ENCODE assay signal across 30 cellular contexts in the genomic region with DNA sequence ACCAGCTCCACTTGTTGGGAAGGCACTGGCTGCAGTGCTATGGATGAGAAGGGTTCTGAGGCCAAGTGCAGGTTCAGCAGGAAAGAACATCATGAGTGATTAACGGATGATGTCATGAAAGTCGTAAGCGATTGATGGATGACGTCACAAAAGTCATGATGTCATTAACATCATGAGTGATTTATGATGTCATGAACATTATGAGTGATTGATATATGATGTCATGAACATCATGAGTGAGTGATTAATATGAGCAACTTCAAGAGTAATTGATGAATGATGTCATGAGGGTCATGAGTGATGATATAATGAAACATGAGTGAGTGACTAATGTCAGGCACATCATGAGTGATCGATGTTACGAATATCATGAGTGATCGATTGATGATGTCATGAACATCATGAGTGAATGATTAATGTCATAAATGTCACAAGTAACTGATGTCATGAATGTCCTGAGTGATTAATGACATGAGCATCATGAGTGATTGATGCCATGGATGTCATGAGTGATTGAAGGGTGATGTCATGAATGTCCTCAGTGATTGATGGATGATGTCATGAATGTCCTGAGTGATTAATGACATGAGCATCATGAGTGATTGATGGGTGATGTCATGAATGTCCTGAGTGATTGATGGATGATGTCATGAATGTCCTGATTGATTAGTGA.
"Had no signal": no experiment of that assay in that cellular context is flagged by ENCODE, and none has a peak within 500 bp of the region (broad histone marks: within the 10 kb centered on the region; RNA-seq: fewer than 3 reads in every experiment).

No MANE protein-coding gene starts in this region.

- DNase-seq: activated CD4-positive, alpha-beta T cell treated with anti-CD3 and anti-CD28 coated beads for 4 hours; activated CD4-positive, alpha-beta T cell treated with anti-CD3 and anti-CD28 coated beads, Interleukin-2, amount 50 U/mL, for 4 hours; activated effector memory CD4-positive, alpha-beta T cell treated with Interleukin-2 at 50 U/mL for 16 hours; activated naive CD4-positive, alpha-beta T cell treated with anti-CD3 and anti-CD28 coated beads for 36 hours; activated naive CD8-positive, alpha-beta T cell treated with anti-CD3 and anti-CD28 coated beads, Interleukin-2, amount 10 ng/mL, durations not matched to agents 7 days and 5 days; activated T-cell treated with anti-CD3 and anti-CD28 coated beads for 4 hours; brain microvascular endothelial cell; cortex of kidney; effector memory CD8-positive, alpha-beta T cell; foreskin fibroblast; heart left ventricle; hypothalamus; immature natural killer cell; lower lobe of right lung; mesenchymal stem cell; naive thymus-derived CD8-positive, alpha-beta T cell; occipital lobe; right cardiac atrium; stimulated activated CD4-positive, alpha-beta T cell treated with anti-CD3 and anti-CD28 coated beads, Interleukin-12 subunit alpha, Interleukin-12 subunit beta, amount 100 ng/mL, for 4 hours; stimulated activated CD4-positive, alpha-beta T cell treated with anti-CD3 and anti-CD28 coated beads, Interleukin-4, amount 100 ng/mL, for 1 hour; stimulated activated naive CD8-positive, alpha-beta T cell treated with anti-CD3 and anti-CD28 coated beads, Interleukin-15, Interleukin-2, amounts not matched to agents 100 U/mL and 50 U/mL, for 24 hours; T-helper 1 cell had no signal

- H3K27me3 ChIP-seq: ascending aorta, brain microvascular endothelial cell, heart left ventricle, neural progenitor cell had no signal

- H3K4me3 ChIP-seq: ascending aorta, heart left ventricle, lower lobe of right lung, neural progenitor cell, skin epidermis, thoracic aorta had no signal

- H3K27ac Mint-ChIP-seq: activated naive CD4-positive, alpha-beta T cell treated with anti-CD3 and anti-CD28 coated beads for 36 hours; activated naive CD8-positive, alpha-beta T cell treated with anti-CD3 and anti-CD28 coated beads, Interleukin-2, amount 10 ng/mL, durations not matched to agents 7 days and 5 days; effector memory CD8-positive, alpha-beta T cell; immature natural killer cell; naive thymus-derived CD8-positive, alpha-beta T cell; neural progenitor cell; T-helper 2 cell treated with Interferon-gamma antibody and Interleukin-4, amounts not matched to agents 5 μg/mL and 100 μg/mL, for 36 hours had no signal

- H3K4me1 Mint-ChIP-seq: activated naive CD8-positive, alpha-beta T cell treated with anti-CD3 and anti-CD28 coated beads, Interleukin-2, amount 10 ng/mL, durations not matched to agents 7 days and 5 days; immature natural killer cell; naive thymus-derived CD8-positive, alpha-beta T cell; neural progenitor cell had no signal

- H3K4me3 Mint-ChIP-seq: activated naive CD4-positive, alpha-beta T cell treated with anti-CD3 and anti-CD28 coated beads for 36 hours; activated naive CD8-positive, alpha-beta T cell treated with anti-CD3 and anti-CD28 coated beads, Interleukin-2, amount 10 ng/mL, durations not matched to agents 7 days and 5 days; effector memory CD8-positive, alpha-beta T cell; immature natural killer cell; naive thymus-derived CD8-positive, alpha-beta T cell; neural progenitor cell; T-helper 2 cell treated with Interferon-gamma antibody and Interleukin-4, amounts not matched to agents 5 μg/mL and 100 μg/mL, for 36 hours had no signal

- H3K36me3 ChIP-seq: ascending aorta, brain microvascular endothelial cell, heart left ventricle, lower lobe of right lung, neural progenitor cell, thoracic aorta had no signal

- H3K9ac ChIP-seq: neural progenitor cell had no signal

- H2AFZ ChIP-seq: neural progenitor cell had no signal

- H3K4me2 ChIP-seq: neural progenitor cell had no signal

- FAIRE-seq: urothelium cell line had no signal

- H3K4me1 ChIP-seq: ascending aorta, heart left ventricle, lower lobe of right lung, neural progenitor cell had no signal

- H3K27me3 Mint-ChIP-seq: activated naive CD8-positive, alpha-beta T cell treated with anti-CD3 and anti-CD28 coated beads, Interleukin-2, amount 10 ng/mL, durations not matched to agents 7 days and 5 days had no signal

- H3K9me3 ChIP-seq: thoracic aorta had no signal

- ATAC-seq: effector memory CD8-positive, alpha-beta T cell; heart left ventricle; left lobe of liver; lower lobe of right lung; naive thymus-derived CD8-positive, alpha-beta T cell; right cardiac atrium; stimulated activated naive CD8-positive, alpha-beta T cell treated with anti-CD3 and anti-CD28 coated beads, Interleukin-15, Interleukin-2, amounts not matched to agents 100 U/mL and 50 U/mL, for 24 hours had no signal

- H3K36me3 Mint-ChIP-seq: activated naive CD8-positive, alpha-beta T cell treated with anti-CD3 and anti-CD28 coated beads, Interleukin-2, amount 10 ng/mL, durations not matched to agents 7 days and 5 days; immature natural killer cell; naive thymus-derived CD8-positive, alpha-beta T cell; neural progenitor cell had no signal

- H3K27ac ChIP-seq: ascending aorta, brain microvascular endothelial cell, heart left ventricle, lower lobe of right lung, neural progenitor cell, skin epidermis, thoracic aorta, VCaP had no signal
